21 cellular contexts compared by ENCODE assay signal in the genomic region with DNA sequence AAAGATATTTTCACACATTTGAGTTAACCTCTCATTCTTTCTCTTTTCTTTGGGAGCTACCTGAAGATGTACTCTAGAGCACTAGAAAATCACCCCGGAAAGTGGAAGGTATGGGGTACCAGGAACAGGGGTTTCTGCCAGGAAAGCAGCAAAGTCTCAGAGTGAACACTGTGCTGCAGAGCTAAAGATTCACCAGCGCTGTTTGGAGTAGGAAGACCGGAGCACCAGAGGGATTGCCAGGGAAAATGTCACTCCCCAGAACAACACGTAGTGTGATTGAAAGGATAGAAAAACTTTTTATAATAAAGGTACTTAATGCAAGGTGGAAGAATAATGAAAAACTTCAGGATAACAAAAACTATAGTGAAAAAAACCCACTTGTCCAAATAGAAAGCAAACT. TPM values are rescaled to one million over a fixed set of nuclear protein-coding genes. Genes with fewer than 3 reads are reported as not detected.
"Had no signal": no experiment of that assay in that cellular context is flagged by ENCODE, and none has a peak within 500 bp of the region (broad histone marks: within the 10 kb centered on the region; RNA-seq: fewer than 3 reads in every experiment).

No MANE protein-coding gene starts in this region.

- DNase-seq: colonic mucosa; cortex of kidney; effector memory CD4-positive, alpha-beta T cell; foreskin keratinocyte; gastrocnemius medialis; glutamatergic neuron; heart right ventricle; hippocampal formation; left cardiac atrium; left lung; left ventricle myocardium superior; lower lobe of right lung; mesenchymal stem cell; mucosa of descending colon; naive B cell; naive thymus-derived CD8-positive, alpha-beta T cell had no signal

- H3K27ac ChIP-seq: colonic mucosa, esophagus muscularis mucosa, foreskin keratinocyte, gastrocnemius medialis, heart right ventricle, left lung, lower lobe of right lung had no signal

- H3K9me3 ChIP-seq: colonic mucosa, gastrocnemius medialis, lower lobe of right lung, mucosa of descending colon had no signal

- H3K4me3 ChIP-seq: colonic mucosa, esophagus muscularis mucosa, gastrocnemius medialis, heart right ventricle, left lung, lower lobe of right lung, mucosa of descending colon had no signal

- H3K36me3 ChIP-seq: colonic mucosa, esophagus muscularis mucosa, gastrocnemius medialis, heart right ventricle, left lung, lower lobe of right lung had no signal

- H3K27me3 ChIP-seq: colonic mucosa, esophagus muscularis mucosa, gastrocnemius medialis had no signal

- FAIRE-seq: endothelial cell of umbilical vein, islet of Langerhans, keratinocyte had no signal

- H3K4me1 ChIP-seq: colonic mucosa, foreskin keratinocyte, gastrocnemius medialis, heart right ventricle, left lung, lower lobe of right lung had no signal

- ATAC-seq: foreskin keratinocyte; gastrocnemius medialis; heart right ventricle; left cardiac atrium; left lung; left ventricle myocardium superior; lower lobe of right lung; mucosa of descending colon; naive thymus-derived CD8-positive, alpha-beta T cell had no signal

RNA-seq across cellular contexts. Expression of gene KCNK1, which starts 26.7 kb away (rescaled TPM):
- total RNA-seq: myocyte; naive thymus-derived CD8-positive, alpha-beta T cell had no signal
- polyA plus RNA-seq: naive thymus-derived CD8-positive, alpha-beta T cell had no signal
